17 cellular contexts compared by ENCODE assay signal in genomic region chrX:42536286-42536685, GRCh38.
A peak's percentile ranks its signal among the peaks of the same experiment; 100 is the strongest.
DNase-seq lines count a peak whose midpoint lies in the region; ATAC-seq, FAIRE-seq and TF ChIP-seq lines count a peak whose summit lies in the region.
"Had no signal": no experiment of that assay in that cellular context is flagged by ENCODE, and none has a peak within 500 bp of the region (broad histone marks: within the 10 kb centered on the region; RNA-seq: fewer than 3 reads in every experiment).

No MANE protein-coding gene starts in this region.

- no peaks in the 10 kb centered on the region for H4K20me1 ChIP-seq in astrocyte (ENCODE audit: insufficient read depth, low read length)

- H3K9me3 Mint-ChIP-seq in astrocyte (ENCODE audit: unreplicated experiment) = peaks cover 1% of the 10 kb centered on the region
- H3K9me3 Mint-ChIP-seq: CD8-positive, alpha-beta T cell had no signal

- H3K4me2 ChIP-seq in astrocyte (ENCODE audit: low read length) = no peak overlapping the region
- H3K4me2 ChIP-seq: BLaER1 treated with 17β-estradiol and CSF1 and Interleukin-3, amounts not matched to agents 10 nM and 100 nM had no signal

- H3K27ac ChIP-seq in astrocyte (ENCODE audit: low read depth, low read length) = no peak overlapping the region
- H3K27ac ChIP-seq: BLaER1 treated with 17β-estradiol and CSF1 and Interleukin-3, amounts not matched to agents 10 nM and 100 nM; GM23248; HL-60 had no signal

- no peaks in the 10 kb centered on the region for H3K9me3 ChIP-seq in astrocyte (ENCODE audit: insufficient read depth, low read depth, low read length)
- H3K9me3 ChIP-seq: HAP-1 had no signal

- H3K36me3 Mint-ChIP-seq in astrocyte (ENCODE audit: low read depth, unreplicated experiment) = no peaks in the 10 kb centered on the region
- H3K36me3 Mint-ChIP-seq: CD8-positive, alpha-beta T cell had no signal

- H3K79me2 ChIP-seq in astrocyte (ENCODE audit: insufficient read depth, low read length) = no peaks in the 10 kb centered on the region

- H3K27me3 ChIP-seq in astrocyte (ENCODE audit: insufficient read depth, low read length) = no peaks in the 10 kb centered on the region

- H3K27me3 Mint-ChIP-seq in astrocyte (ENCODE audit: low read depth, unreplicated experiment) = no peaks in the 10 kb centered on the region
- H3K27me3 Mint-ChIP-seq: B cell had no signal

- no peak overlapping the region for H3K4me3 Mint-ChIP-seq in astrocyte (ENCODE audit: unreplicated experiment)
- H3K4me3 Mint-ChIP-seq: B cell; CD8-positive, alpha-beta T cell had no signal

- ATAC-seq in Right ventricle myocardium inferior = no peak
- ATAC-seq: CD8-positive, alpha-beta T cell; GM12878 had no signal

- H3K4me1 ChIP-seq in astrocyte (ENCODE audit: insufficient read depth, low read length) = no peaks in the 10 kb centered on the region
- H3K4me1 ChIP-seq: BLaER1 treated with 17β-estradiol and CSF1 and Interleukin-3, amounts not matched to agents 10 nM and 100 nM; HAP-1 had no signal

- TF ChIP-seq CTCF in astrocyte (IDR thresholded peaks at IDR 0.05; ENCODE audit: insufficient read depth, low read depth, low read length) = no peak

- no peaks in the 10 kb centered on the region for H3K4me1 Mint-ChIP-seq in astrocyte (ENCODE audit: low read depth, unreplicated experiment)
- H3K4me1 Mint-ChIP-seq: B cell had no signal

- no peak overlapping the region for H3K27ac Mint-ChIP-seq in astrocyte (ENCODE audit: unreplicated experiment)
- H3K27ac Mint-ChIP-seq: B cell; CD8-positive, alpha-beta T cell had no signal

- intact Hi-C loops in Right ventricle myocardium inferior (cut with DNase I) = no loop called here

- DNase-seq in astrocyte (ENCODE audit: low read depth) (no peak), fibroblast of gingiva (ENCODE audit: low read depth) (peak; percentile 23), renal cortical epithelial cell (ENCODE audit: low read depth) (peak; percentile 79), NCI-H510A (lab: John Stamatoyannopoulos, UW) (no peak), Right ventricle myocardium inferior (ENCODE audit: missing footprints) (no peak), HTR-8/SVneo (ENCODE audit: insufficient read length, low spot score) (no peak)
- DNase-seq: Calu3; CD8-positive, alpha-beta T cell; DMS79 treated with DMSO at 0.1 percent for 48 hours; GM23248; IMR-90 had no signal

- no peak overlapping the region for H3K4me3 ChIP-seq in astrocyte (ENCODE audit: insufficient read depth, low read depth, low read length)
- H3K4me3 ChIP-seq: BLaER1 treated with 17β-estradiol and CSF1 and Interleukin-3, amounts not matched to agents 10 nM and 100 nM; GM12878; GM23248; HAP-1 had no signal

- no peak overlapping the region for H3K9ac ChIP-seq in astrocyte (ENCODE audit: low read length)
- H3K9ac ChIP-seq: BLaER1 treated with 17β-estradiol and CSF1 and Interleukin-3, amounts not matched to agents 10 nM and 100 nM; GM23248 had no signal

- FAIRE-seq in astrocyte (lab: Jason Lieb, UNC) (peak; percentile 78), HTR-8/SVneo (lab: Jason Lieb, UNC) (no peak)
- FAIRE-seq: GM12878, GM19239 had no signal

- H2AFZ ChIP-seq in astrocyte (ENCODE audit: low read depth, low read length) = no peak overlapping the region
- H2AFZ ChIP-seq: GM23248 had no signal

- no peaks in the 10 kb centered on the region for H3K36me3 ChIP-seq in astrocyte (ENCODE audit: insufficient read depth, low read length)
- H3K36me3 ChIP-seq: BLaER1 treated with 17β-estradiol and CSF1 and Interleukin-3, amounts not matched to agents 10 nM and 100 nM; HAP-1 had no signal

Comparison
In these comparisons a context has a peak if more than half of its experiments do, and no peak if none do; other contexts are left out.
1. DNase-seq: peak in fibroblast of gingiva (single experiment) and renal cortical epithelial cell (single experiment); none in astrocyte (single experiment), NCI-H510A (single experiment), Right ventricle myocardium inferior (single experiment) and HTR-8/SVneo (single experiment).